In genomic region chr5:100731768-100732167, GRCh38 we compare ENCODE assay signal across 8 cellular contexts.
A peak's percentile ranks its signal among the peaks of the same experiment; 100 is the strongest.
DNase-seq lines count a peak whose midpoint lies in the region; ATAC-seq and TF ChIP-seq lines count a peak whose summit lies in the region.

No MANE protein-coding gene starts in this region.

- ATAC-seq in heart left ventricle (no peak), HG02852 (IDR thresholded peaks at IDR 0.05; ENCODE audit: unreplicated experiment) (peak; percentile 99), RWPE2 (ENCODE audit: low read depth) (peak; percentile 66)

- no peak overlapping the region for H2AFZ ChIP-seq in trophoblast cell (ENCODE audit: insufficient read depth, low read length, poor library complexity)

- TF ChIP-seq POLR2A in heart left ventricle (IDR thresholded peaks at IDR 0.05) = no peak

- H3K27me3 ChIP-seq in heart left ventricle (no peaks in the 10 kb centered on the region), right atrium auricular region (no peaks in the 10 kb centered on the region), RWPE2 (ENCODE audit: insufficient read depth, poor library complexity, severe bottlenecking) (peaks cover 5% of the 10 kb centered on the region), neutrophil (no peaks in the 10 kb centered on the region), trophoblast cell (ENCODE audit: insufficient read depth, low read length) (no peaks in the 10 kb centered on the region)

- H2AK5ac ChIP-seq in trophoblast cell (ENCODE audit: low read length) = no peak overlapping the region

- H3K4me2 ChIP-seq in trophoblast cell (ENCODE audit: low read length) = no peak overlapping the region

- no peak overlapping the region for H3K23ac ChIP-seq in trophoblast cell (ENCODE audit: low read length)

- no peaks in the 10 kb centered on the region for H3K79me2 ChIP-seq in trophoblast cell (ENCODE audit: control insufficient read depth, insufficient read depth, low read length, poor library complexity)

- H3K4me3 ChIP-seq in heart left ventricle = peak overlapping the region in 8 of 12 donors; percentile 0 to 26 (median 14)
- no peak overlapping the region for H3K4me3 ChIP-seq in right atrium auricular region
- H3K4me3 ChIP-seq in RWPE2 (ENCODE audit: severe bottlenecking) = no peak overlapping the region
- peak overlapping the region; percentile 1 to 22 for H3K4me3 ChIP-seq in neutrophil (ENCODE audit: low read depth in 1 of 2, low read length in 1 of 2)
- H3K4me3 ChIP-seq in trophoblast cell (ENCODE audit: low read depth, low read length) = no peak overlapping the region

- H3K27ac ChIP-seq in heart left ventricle = peak overlapping the region in 1 of 12 donors; percentile 28
- no peak overlapping the region for H3K27ac ChIP-seq in right atrium auricular region
- no peak overlapping the region for H3K27ac ChIP-seq in RWPE2 (ENCODE audit: poor library complexity, severe bottlenecking)
- peak overlapping the region; percentile 43 for H3K27ac ChIP-seq in neutrophil
- H3K27ac ChIP-seq in trophoblast cell (ENCODE audit: low read depth, low read length) = no peak overlapping the region
- no peak overlapping the region for H3K27ac ChIP-seq in substantia nigra (ENCODE audit: low read depth, low read length, poor library complexity, severe bottlenecking)

- H3K18ac ChIP-seq in trophoblast cell (ENCODE audit: low read length) = no peak overlapping the region

- no peaks in the 10 kb centered on the region for H3K79me1 ChIP-seq in trophoblast cell (ENCODE audit: low read length)

- intact Hi-C loops in heart left ventricle (cut with DNase I) = no loop called here

- H3K4ac ChIP-seq in trophoblast cell (ENCODE audit: low read depth, low read length) = no peak overlapping the region

- no peak for DNase-seq in heart left ventricle
- no peak for DNase-seq in right atrium auricular region (ENCODE audit: low spot score)
- no peak for DNase-seq in RWPE2 (ENCODE audit: low spot score)
- DNase-seq in stimulated activated CD8-positive, alpha-beta memory T cell treated with anti-CD3 and anti-CD28 coated beads, Interleukin-4, amount 100 ng/mL, for 48 hours = no peak
- DNase-seq in trophoblast cell = no peak
- DNase-seq in substantia nigra (lab: John Stamatoyannopoulos, UW) = no peak

- H4K91ac ChIP-seq in trophoblast cell (ENCODE audit: low read depth, low read length) = no peak overlapping the region

- no peak overlapping the region for H2BK12ac ChIP-seq in trophoblast cell (ENCODE audit: low read length)

- 48 to 66% (median 65%) methylated on average over 6 of the region's 6 CpGs for WGBS in heart left ventricle, 4 donors
- WGBS in trophoblast cell (ENCODE audit: extremely low coverage, insufficient coverage, insufficient read length) = no CpG with 5 or more reads among the region's 6 CpGs

- H3K36me3 ChIP-seq in heart left ventricle = no peaks in the 10 kb centered on the region
- H3K36me3 ChIP-seq in right atrium auricular region = no peaks in the 10 kb centered on the region
- no peaks in the 10 kb centered on the region for H3K36me3 ChIP-seq in RWPE2 (ENCODE audit: low read depth)
- no peaks in the 10 kb centered on the region for H3K36me3 ChIP-seq in neutrophil
- H3K36me3 ChIP-seq in trophoblast cell (ENCODE audit: control insufficient read depth in 1 of 2, insufficient read depth in 2 of 2, low read length in 2 of 2) = no peaks in the 10 kb centered on the region

- H3K4me1 ChIP-seq in heart left ventricle = peaks cover 0 to 5% (median 0%) of the 10 kb centered on the region in 12 donors
- no peaks in the 10 kb centered on the region for H3K4me1 ChIP-seq in right atrium auricular region
- no peaks in the 10 kb centered on the region for H3K4me1 ChIP-seq in RWPE2 (ENCODE audit: insufficient read depth, poor library complexity, severe bottlenecking)
- peaks cover 6 to 13% of the 10 kb centered on the region in 2 experiments for H3K4me1 ChIP-seq in neutrophil (ENCODE audit: control insufficient read depth in 1 of 2, insufficient read depth in 1 of 2, low read depth in 1 of 2, low read length in 1 of 2)
- H3K4me1 ChIP-seq in trophoblast cell (ENCODE audit: control insufficient read depth in 1 of 2, insufficient read depth in 2 of 2, low read length in 2 of 2) = no peaks in the 10 kb centered on the region

- H2BK5ac ChIP-seq in trophoblast cell (ENCODE audit: low read depth, low read length, poor library complexity) = no peak overlapping the region

- TF ChIP-seq CTCF in heart left ventricle (IDR thresholded peaks at IDR 0.05) (no peak), right atrium auricular region (IDR thresholded peaks at IDR 0.05) (no peak), RWPE2 (IDR thresholded peaks at IDR 0.05; ENCODE audit: poor library complexity, severe bottlenecking) (no peak), neutrophil (IDR thresholded peaks at IDR 0.05) (no peak)

- no peak overlapping the region for H4K8ac ChIP-seq in trophoblast cell (ENCODE audit: low read depth, low read length)

- no peak overlapping the region for H4K12ac ChIP-seq in trophoblast cell (ENCODE audit: low read depth, low read length)

- no peak overlapping the region for H3K9ac ChIP-seq in trophoblast cell (ENCODE audit: low read length)

- H3K9me3 ChIP-seq in heart left ventricle = no peaks in the 10 kb centered on the region
- no peaks in the 10 kb centered on the region for H3K9me3 ChIP-seq in right atrium auricular region
- peaks cover 2% of the 10 kb centered on the region for H3K9me3 ChIP-seq in RWPE2 (ENCODE audit: severe bottlenecking)
- H3K9me3 ChIP-seq in neutrophil = no peaks in the 10 kb centered on the region
- no peaks in the 10 kb centered on the region for H3K9me3 ChIP-seq in trophoblast cell (ENCODE audit: insufficient read depth, low read depth, low read length)

- H3K14ac ChIP-seq in trophoblast cell (ENCODE audit: low read length) = no peak overlapping the region

- H2BK120ac ChIP-seq in trophoblast cell (ENCODE audit: insufficient read depth, low read length, poor library complexity) = no peak overlapping the region

Comparison
In these comparisons a context has a peak if more than half of its experiments do, and no peak if none do; other contexts are left out.
1. H3K4me3 ChIP-seq: peak in heart left ventricle (8 of 12) and neutrophil (2 of 2); none in right atrium auricular region (0 of 2), RWPE2 (single experiment) and trophoblast cell (single experiment).
2. ATAC-seq: peak in HG02852 (single experiment) and RWPE2 (single experiment); none in heart left ventricle (0 of 4).